Comparison of ENCODE assay signal across 8 cellular contexts in genomic region chr10:25875555-25876165, GRCh38. TPM values are rescaled to one million over a fixed set of nuclear protein-coding genes. Genes with fewer than 3 reads are reported as not detected.
DNase-seq lines count a peak whose midpoint lies in the region; ATAC-seq and TF ChIP-seq lines count a peak whose summit lies in the region.

No MANE protein-coding gene starts in this region.

- no peaks in the 10 kb centered on the region for H4K20me1 ChIP-seq in H9 (ENCODE audit: control insufficient read depth, insufficient read depth, insufficient read length)

- no CpG with 5 or more reads among the region's 7 CpGs for WGBS in H9 (ENCODE audit: extremely low coverage, insufficient read length, low lambda C conversion rate)

- no peak overlapping the region for H2AK5ac ChIP-seq in H9 (ENCODE audit: insufficient read length, low read length)

- DNase-seq in GM06990 (ENCODE audit: extremely low read depth, insufficient read length) (peak; percentile 5), H9 (peak; percentile 76), MG63 (peak; percentile 52), RPMI8226 (peak; percentile 80), germinal center (ENCODE audit: low spot score) (peak; percentile 40), osteocyte (ENCODE audit: extremely low spot score, unreplicated experiment) (no peak), type B pancreatic cell (ENCODE audit: extremely low spot score, unreplicated experiment) (peak; percentile 77)

- H3K27ac Mint-ChIP-seq in H9 (no peak overlapping the region), osteocyte (ENCODE audit: unreplicated experiment) (no peak overlapping the region), type B pancreatic cell (no peak overlapping the region)
- H3K27ac Mint-ChIP-seq in activated T-helper 17 cell treated with anti-CD3 and anti-CD28 coated beads, Interleukin-2, amount 50 U/mL, for 72 hours = no peak overlapping the region

- no peak overlapping the region for H2BK20ac ChIP-seq in H9 (ENCODE audit: low read depth, low read length, poor library complexity, severe bottlenecking)

- peaks cover 0 to 4% of the 10 kb centered on the region in 2 experiments; a peak in 1 of 4 replicates for H3K4me1 Mint-ChIP-seq in H9
- H3K4me1 Mint-ChIP-seq in activated T-helper 17 cell treated with anti-CD3 and anti-CD28 coated beads, Interleukin-2, amount 50 U/mL, for 72 hours = no peaks in the 10 kb centered on the region
- H3K4me1 Mint-ChIP-seq in osteocyte (ENCODE audit: unreplicated experiment) = no peaks in the 10 kb centered on the region
- no peaks in the 10 kb centered on the region for H3K4me1 Mint-ChIP-seq in type B pancreatic cell (ENCODE audit: unreplicated experiment)

- no peaks in the 10 kb centered on the region for H3K9me3 ChIP-seq in H9 (ENCODE audit: control insufficient read depth, low read depth, low read length)
- no peaks in the 10 kb centered on the region for H3K9me3 ChIP-seq in MG63

- no peaks in the 10 kb centered on the region for H3K79me1 ChIP-seq in H9 (ENCODE audit: insufficient read depth, low read depth, low read length, poor library complexity, severe bottlenecking)

- no peaks in the 10 kb centered on the region for H3K79me2 ChIP-seq in H9 (ENCODE audit: insufficient read depth, low read length)

- no peaks in the 10 kb centered on the region for H3K36me3 ChIP-seq in GM06990 (ENCODE audit: control insufficient read depth, insufficient read depth, low read length)
- no peaks in the 10 kb centered on the region for H3K36me3 ChIP-seq in MG63

- no peak overlapping the region for H2BK120ac ChIP-seq in H9 (ENCODE audit: low read depth, low read length, poor library complexity, severe bottlenecking)

- no peaks in the 10 kb centered on the region for H3K23me2 ChIP-seq in H9 (ENCODE audit: insufficient read length, low read depth, low read length, poor library complexity, severe bottlenecking)

- no peak overlapping the region for H3K9ac ChIP-seq in H9 (ENCODE audit: extremely low read depth, insufficient read length, low read length)

- H4K91ac ChIP-seq in H9 (ENCODE audit: insufficient read length, low read depth, low read length) = no peak overlapping the region

- peak; percentile 96 for TF ChIP-seq CTCF in GM06990 (IDR thresholded peaks at IDR 0.05; ENCODE audit: insufficient read depth, low read length, poor library complexity, severe bottlenecking)
- TF ChIP-seq CTCF in H9 (conservative IDR thresholded peaks at IDR 0.05) = peak; percentile 91
- peak; percentile 82 for TF ChIP-seq CTCF in osteocyte (IDR thresholded peaks at IDR 0.05)
- peak; percentile 93 for TF ChIP-seq CTCF in type B pancreatic cell (conservative IDR thresholded peaks at IDR 0.05)

- no peak overlapping the region for H2BK15ac ChIP-seq in H9 (ENCODE audit: low read depth, low read length)

- H3K4ac ChIP-seq in H9 (ENCODE audit: low read depth, low read length) = no peak overlapping the region

- H3K27ac ChIP-seq in H9 (ENCODE audit: insufficient read length, low read depth, low read length) = no peak overlapping the region

- H2AFZ ChIP-seq in H9 (ENCODE audit: low read length) = no peak overlapping the region

- H3K27me3 ChIP-seq in GM06990 (replicated peaks; ENCODE audit: control insufficient read depth, insufficient read depth, low read length) (no peaks in the 10 kb centered on the region), H9 (ENCODE audit: insufficient read depth, low read length) (no peaks in the 10 kb centered on the region), MG63 (no peaks in the 10 kb centered on the region)

- no peak overlapping the region for H4K8ac ChIP-seq in H9 (replicated peaks; ENCODE audit: insufficient read length, low read depth, low read length)

- H3K23ac ChIP-seq in H9 (ENCODE audit: insufficient read length, low read depth, low read length) = no peak overlapping the region

- no peak overlapping the region for H3K14ac ChIP-seq in H9 (ENCODE audit: insufficient read depth, low read length)

- H3K9me3 Mint-ChIP-seq in H9 (peaks cover 7 to 9% of the 10 kb centered on the region in 2 experiments; a peak in 4 of 5 replicates), osteocyte (ENCODE audit: unreplicated experiment) (peaks cover 4% of the 10 kb centered on the region), type B pancreatic cell (no peaks in the 10 kb centered on the region)
- no peaks in the 10 kb centered on the region for H3K9me3 Mint-ChIP-seq in activated T-helper 17 cell treated with anti-CD3 and anti-CD28 coated beads, Interleukin-2, amount 50 U/mL, for 72 hours

- no peak overlapping the region for H3K18ac ChIP-seq in H9 (ENCODE audit: insufficient read length, low read depth, low read length)

- H3K4me3 Mint-ChIP-seq in H9 (no peak overlapping the region), osteocyte (ENCODE audit: unreplicated experiment) (no peak overlapping the region), type B pancreatic cell (no peak overlapping the region)
- H3K4me3 Mint-ChIP-seq in activated T-helper 17 cell treated with anti-CD3 and anti-CD28 coated beads, Interleukin-2, amount 50 U/mL, for 72 hours = no peak overlapping the region

- peak; percentile 44 for ATAC-seq in activated T-helper 17 cell treated with anti-CD3 and anti-CD28 coated beads, Interleukin-2, amount 50 U/mL, for 72 hours (replicated peaks)

- H3K56ac ChIP-seq in H9 (ENCODE audit: insufficient read length, low read depth, low read length) = no peak overlapping the region

- H4K5ac ChIP-seq in H9 (ENCODE audit: insufficient read length, low read depth, low read length) = no peak overlapping the region

- H3K36me3 Mint-ChIP-seq in H9 (ENCODE audit: insufficient read depth in 1 of 3, low read depth in 3 of 3) = peaks cover 0 to 8% (median 1%) of the 10 kb centered on the region in 3 experiments; a peak in 4 of 7 replicates
- H3K36me3 Mint-ChIP-seq in activated T-helper 17 cell treated with anti-CD3 and anti-CD28 coated beads, Interleukin-2, amount 50 U/mL, for 72 hours (ENCODE audit: low read depth) = no peaks in the 10 kb centered on the region
- H3K36me3 Mint-ChIP-seq in osteocyte (ENCODE audit: unreplicated experiment) = no peaks in the 10 kb centered on the region
- H3K36me3 Mint-ChIP-seq in type B pancreatic cell = no peaks in the 10 kb centered on the region

- no peaks in the 10 kb centered on the region; the same call in 1 of the 2 replicates for H3K4me1 ChIP-seq in H9 (ENCODE audit: insufficient read depth, low read length)

- H3K4me3 ChIP-seq in GM06990 (replicated peaks; ENCODE audit: low read depth, low read length) = no peak overlapping the region
- H3K4me3 ChIP-seq in MG63 = no peak overlapping the region

- no peak overlapping the region for H3K4me2 ChIP-seq in H9 (ENCODE audit: insufficient read depth, insufficient read length, low read length)

- H3K27me3 Mint-ChIP-seq in H9 (ENCODE audit: low read depth) (peaks cover 4% of the 10 kb centered on the region; the same call in 1 of the 2 replicates), osteocyte (ENCODE audit: unreplicated experiment) (no peaks in the 10 kb centered on the region), type B pancreatic cell (peaks cover 2% of the 10 kb centered on the region)
- peaks cover 4% of the 10 kb centered on the region for H3K27me3 Mint-ChIP-seq in activated T-helper 17 cell treated with anti-CD3 and anti-CD28 coated beads, Interleukin-2, amount 50 U/mL, for 72 hours

- H3T11ph ChIP-seq in H9 (ENCODE audit: low read length) = no peak overlapping the region

- H2BK5ac ChIP-seq in H9 (ENCODE audit: insufficient read length, low read length) = no peak overlapping the region

- H2BK12ac ChIP-seq in H9 (ENCODE audit: insufficient read length, low read depth, low read length) = no peak overlapping the region

RNA-seq across cellular contexts. Expression of gene MYO3A, which starts 58.4 kb away (rescaled TPM):
- total RNA-seq in H9 (2021) (4.3 and 4.9 TPM in 2 replicates), osteocyte (not detected in 2 replicates), type B pancreatic cell (ENCODE audit: low replicate concordance) (11.2 and 12.5 TPM in 2 replicates)
- total RNA-seq in MG63 (2014; rRNA removed; shearing (Covaris generic); ENCODE audit: low replicate concordance) = not detected in 2 replicates
- total RNA-seq in activated T-helper 17 cell treated with anti-CD3 and anti-CD28 coated beads, Interleukin-2, amount 50 U/mL, for 72 hours = not detected
